ENCODE assay signal across 7 cellular contexts in the genomic region with DNA sequence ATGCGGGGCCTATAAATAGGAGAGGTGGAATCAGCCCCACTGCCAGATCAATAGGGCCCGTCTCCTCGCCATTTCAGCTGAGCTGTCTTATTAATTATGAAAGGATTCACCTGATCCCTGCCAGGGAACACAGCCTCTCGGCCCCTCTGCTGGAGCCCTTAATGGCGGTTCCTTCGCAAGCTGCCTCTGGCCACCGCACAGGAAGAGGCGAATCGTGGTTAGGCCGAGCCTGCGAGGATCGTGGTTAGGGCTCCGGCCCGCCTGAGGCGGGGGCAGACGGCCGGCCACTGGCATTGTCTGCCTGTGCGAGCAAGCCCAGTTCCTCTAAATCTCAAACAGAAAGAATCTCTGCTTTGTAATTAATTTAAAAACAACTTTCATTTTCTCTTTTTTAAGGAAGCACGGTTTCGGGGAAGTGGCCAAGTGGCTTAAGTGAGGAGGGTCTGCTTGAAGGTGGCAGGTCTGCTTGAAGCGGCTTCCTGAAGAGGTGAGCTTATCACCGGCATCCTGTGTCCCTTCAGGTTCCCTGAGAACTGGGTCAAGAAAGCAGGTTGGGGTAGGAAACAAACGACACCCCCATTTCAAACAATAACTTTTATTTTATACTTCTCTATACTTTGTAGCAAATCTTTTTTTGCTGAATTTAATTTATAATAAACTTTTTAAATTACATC. TPM values are rescaled to one million over a fixed set of nuclear protein-coding genes. Genes with fewer than 3 reads are reported as not detected.
DNase-seq lines count a peak whose midpoint lies in the region; ATAC-seq and TF ChIP-seq lines count a peak whose summit lies in the region.

No MANE protein-coding gene starts in this region.

- TF ChIP-seq CTCF in GM13976 (IDR thresholded peaks at IDR 0.05; ENCODE audit: borderline replicate concordance, control extremely low read depth, extremely low read depth, insufficient read depth, missing control alignments) (no peak), mucosa of descending colon (IDR thresholded peaks at IDR 0.05) (no peak)

- in situ Hi-C loops in GM13976 (cut with MboI; ENCODE audit: low sequenced_read_pairs, unreplicated experiment), result loop anchor here (25.0 kb wide), 1 partner anchor 535 kb away; no protein-coding TSS in a partner anchor

- no peaks in the 10 kb centered on the region for H3K9me3 ChIP-seq in mucosa of descending colon

- H3K4me3 Mint-ChIP-seq in dendritic cell treated with granulocyte-macrophage colony-stimulating factor and Interleukin-4, amounts not matched to agents 40 ng/mL and 50 ng/mL, for 4 days, result peak overlapping the region; percentile 91

- H3K36me3 Mint-ChIP-seq in dendritic cell treated with granulocyte-macrophage colony-stimulating factor and Interleukin-4, amounts not matched to agents 40 ng/mL and 50 ng/mL, for 4 days (ENCODE audit: low read depth), result peaks cover 15% of the 10 kb centered on the region

- peaks cover 10% of the 10 kb centered on the region for H3K9me3 Mint-ChIP-seq in dendritic cell treated with granulocyte-macrophage colony-stimulating factor and Interleukin-4, amounts not matched to agents 40 ng/mL and 50 ng/mL, for 4 days

- intact Hi-C loops in dendritic cell treated with granulocyte-macrophage colony-stimulating factor and Interleukin-4, amounts not matched to agents 40 ng/mL and 50 ng/mL, for 4 days (cut with micrococcal nuclease), result loop anchor here (10.0 kb wide), 1 partner anchor 323 kb away; no protein-coding TSS in a partner anchor
- intact Hi-C loops in mucosa of descending colon (cut with DNase I, micrococcal nuclease), result no loop called here

- peaks cover 79% of the 10 kb centered on the region for H3K4me1 Mint-ChIP-seq in dendritic cell treated with granulocyte-macrophage colony-stimulating factor and Interleukin-4, amounts not matched to agents 40 ng/mL and 50 ng/mL, for 4 days (ENCODE audit: low read depth)

- H3K36me3 ChIP-seq in mucosa of descending colon (ENCODE audit: low read depth), result no peaks in the 10 kb centered on the region

- peaks cover 34% of the 10 kb centered on the region for H3K4me1 ChIP-seq in mucosa of descending colon (ENCODE audit: low read depth)

- H3K27ac Mint-ChIP-seq in dendritic cell treated with granulocyte-macrophage colony-stimulating factor and Interleukin-4, amounts not matched to agents 40 ng/mL and 50 ng/mL, for 4 days, result peak overlapping the region; percentile 86

- DNase-seq in GM13976 (ENCODE audit: low spot score) (peak; percentile 64), NOMO-1 treated with dmso at 0.1 percent for 144 hours (lab: John Stamatoyannopoulos, UW; ENCODE audit: unreplicated experiment) (peak; percentile 33), mucosa of descending colon (peak in 1 of 3 donors; percentile 47), putamen (ENCODE audit: low spot score) (no peak), NCI-H2171 treated with DMSO at 0.1 percent for 48 hours (lab: John Stamatoyannopoulos, UW) (no peak), NCI-H446 treated with DMSO at 0.1 percent for 48 hours (lab: John Stamatoyannopoulos, UW) (no peak)

- peak; percentile 40 for ATAC-seq in mucosa of descending colon

- peaks cover 96% of the 10 kb centered on the region for H3K27me3 Mint-ChIP-seq in dendritic cell treated with granulocyte-macrophage colony-stimulating factor and Interleukin-4, amounts not matched to agents 40 ng/mL and 50 ng/mL, for 4 days

- no peak overlapping the region for H3K4me3 ChIP-seq in mucosa of descending colon

RNA-seq across cellular contexts. Expression of a gene that starts 9.2 kb away (rescaled TPM):
- 10 to 100 TPM in 1 of 3 donors, 1 to 10 TPM in 2; 2.7 to 10.6 (median 3.6) TPM for total RNA-seq in mucosa of descending colon

Comparison
In these comparisons a context has a peak if more than half of its experiments do, and no peak if none do; other contexts are left out.
1. DNase-seq: peak in GM13976 (single experiment) and NOMO-1 treated with dmso at 0.1 percent for 144 hours (single experiment); none in putamen (single experiment), NCI-H2171 treated with DMSO at 0.1 percent for 48 hours (single experiment) and NCI-H446 treated with DMSO at 0.1 percent for 48 hours (single experiment).